ENCODE assay signal across 16 cellular contexts in the genomic region with DNA sequence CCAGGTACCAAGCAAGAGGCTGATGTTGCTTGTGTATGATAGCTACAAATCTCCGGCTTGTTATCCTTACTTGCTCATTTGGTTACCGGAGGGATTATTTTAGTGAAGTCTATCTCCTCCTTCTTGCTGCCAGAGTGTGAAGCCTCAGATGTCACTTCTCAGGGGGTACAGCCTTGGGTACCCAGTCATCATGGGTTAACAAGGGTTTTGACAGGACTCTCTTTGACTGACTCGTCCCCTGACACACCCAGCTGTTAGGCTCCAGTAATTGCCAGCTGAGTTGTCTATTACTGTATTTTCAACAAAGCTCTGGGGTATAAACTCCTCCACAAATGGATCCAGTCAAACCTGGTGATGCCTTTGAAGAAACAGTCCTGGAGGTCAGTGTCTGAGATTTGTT. TPM values are rescaled to one million over a fixed set of nuclear protein-coding genes. Genes with fewer than 3 reads are reported as not detected.
A peak's percentile ranks its signal among the peaks of the same experiment; 100 is the strongest.
DNase-seq lines count a peak whose midpoint lies in the region; ATAC-seq and TF ChIP-seq lines count a peak whose summit lies in the region.
"Had no signal": no experiment of that assay in that cellular context is flagged by ENCODE, and none has a peak within 500 bp of the region (broad histone marks: within the 10 kb centered on the region; RNA-seq: fewer than 3 reads in every experiment).

No MANE protein-coding gene starts in this region.

- no peaks in the 10 kb centered on the region for H3K9me3 ChIP-seq in T-helper 17 cell (ENCODE audit: control insufficient read depth, low read length, poor library complexity, severe bottlenecking)
- H3K9me3 ChIP-seq: A549, Caco-2 had no signal

- DNase-seq in activated CD8-positive, alpha-beta T cell treated with anti-CD3 and anti-CD28 coated beads for 36 hours, result peak; percentile 19
- DNase-seq in activated CD8-positive, alpha-beta T cell treated with anti-CD3 and anti-CD28 coated beads, Interleukin-2, amount 10 ng/mL, durations not matched to agents 7 days and 5 days, result no peak
- DNase-seq in T-helper 17 cell (no peak), glutamatergic neuron (no peak), Kasumi-1 (lab: John Stamatoyannopoulos, UW) (no peak), NCI-H2171 treated with DMSO at 0.1 percent for 48 hours (lab: John Stamatoyannopoulos, UW) (no peak), NCI-H1092 (lab: John Stamatoyannopoulos, UW) (no peak)
- no peak for DNase-seq in stimulated activated naive CD8-positive, alpha-beta T cell treated with anti-CD3 and anti-CD28 coated beads, Interleukin-15, amount 100 ng/mL, for 72 hours
- DNase-seq: Caco-2, HFFc6, KG1, MM.1S, NCI-H1930, NCI-H524 had no signal

- intact Hi-C loops in activated CD8-positive, alpha-beta T cell treated with anti-CD3 and anti-CD28 coated beads for 36 hours (cut with micrococcal nuclease), result no loop called here

- POLR2A ChIA-PET in activated CD8-positive, alpha-beta T cell treated with anti-CD3 and anti-CD28 coated beads for 36 hours (lab: Charles Lee), result interaction anchor here (1.6 kb wide), 1 partner anchor 39 kb away, joined by 3 read pairs; no protein-coding TSS in a partner anchor
- POLR2A ChIA-PET in activated CD8-positive, alpha-beta T cell treated with anti-CD3 and anti-CD28 coated beads, Interleukin-2, amount 10 ng/mL, durations not matched to agents 7 days and 5 days (lab: Charles Lee), result no interaction called here

- no peak overlapping the region for H3K4me3 Mint-ChIP-seq in activated CD8-positive, alpha-beta T cell treated with anti-CD3 and anti-CD28 coated beads for 36 hours
- no peak overlapping the region for H3K4me3 Mint-ChIP-seq in activated CD8-positive, alpha-beta T cell treated with anti-CD3 and anti-CD28 coated beads, Interleukin-2, amount 10 ng/mL, durations not matched to agents 7 days and 5 days
- H3K4me3 Mint-ChIP-seq in T-helper 17 cell, result no peak overlapping the region
- no peak overlapping the region for H3K4me3 Mint-ChIP-seq in glutamatergic neuron (ENCODE audit: unreplicated experiment)
- H3K4me3 Mint-ChIP-seq in stimulated activated naive CD8-positive, alpha-beta T cell treated with anti-CD3 and anti-CD28 coated beads, Interleukin-15, amount 100 ng/mL, for 72 hours, result peak overlapping the region; percentile 47 to 53
- H3K4me3 Mint-ChIP-seq: HFFc6 had no signal

- peaks cover 36% of the 10 kb centered on the region for H3K4me1 Mint-ChIP-seq in activated CD8-positive, alpha-beta T cell treated with anti-CD3 and anti-CD28 coated beads for 36 hours (ENCODE audit: low read depth)
- H3K4me1 Mint-ChIP-seq in activated CD8-positive, alpha-beta T cell treated with anti-CD3 and anti-CD28 coated beads, Interleukin-2, amount 10 ng/mL, durations not matched to agents 7 days and 5 days (ENCODE audit: low read depth), result peaks cover 34% of the 10 kb centered on the region
- H3K4me1 Mint-ChIP-seq in T-helper 17 cell, result peaks cover 20% of the 10 kb centered on the region
- H3K4me1 Mint-ChIP-seq in glutamatergic neuron (ENCODE audit: low read depth, unreplicated experiment), result peaks cover 8% of the 10 kb centered on the region
- H3K4me1 Mint-ChIP-seq in stimulated activated naive CD8-positive, alpha-beta T cell treated with anti-CD3 and anti-CD28 coated beads, Interleukin-15, amount 100 ng/mL, for 72 hours, result peaks cover 46% of the 10 kb centered on the region

- ATAC-seq in activated CD8-positive, alpha-beta T cell treated with anti-CD3 and anti-CD28 coated beads for 36 hours, result peak; percentile 28
- ATAC-seq in activated CD8-positive, alpha-beta T cell treated with anti-CD3 and anti-CD28 coated beads, Interleukin-2, amount 10 ng/mL, durations not matched to agents 7 days and 5 days, result no peak
- ATAC-seq in T-helper 17 cell, result no peak
- ATAC-seq in stimulated activated naive CD8-positive, alpha-beta T cell treated with anti-CD3 and anti-CD28 coated beads, Interleukin-15, amount 100 ng/mL, for 72 hours, result peak; percentile 63

- H3K27ac Mint-ChIP-seq in activated CD8-positive, alpha-beta T cell treated with anti-CD3 and anti-CD28 coated beads for 36 hours, result peak overlapping the region; percentile 44
- no peak overlapping the region for H3K27ac Mint-ChIP-seq in activated CD8-positive, alpha-beta T cell treated with anti-CD3 and anti-CD28 coated beads, Interleukin-2, amount 10 ng/mL, durations not matched to agents 7 days and 5 days
- H3K27ac Mint-ChIP-seq in T-helper 17 cell (peak overlapping the region; percentile 56), glutamatergic neuron (ENCODE audit: unreplicated experiment) (peak overlapping the region; percentile 15)
- peak overlapping the region; percentile 24 to 34 for H3K27ac Mint-ChIP-seq in stimulated activated naive CD8-positive, alpha-beta T cell treated with anti-CD3 and anti-CD28 coated beads, Interleukin-15, amount 100 ng/mL, for 72 hours
- H3K27ac Mint-ChIP-seq: HFFc6 had no signal

- H3K36me3 Mint-ChIP-seq in activated CD8-positive, alpha-beta T cell treated with anti-CD3 and anti-CD28 coated beads for 36 hours (ENCODE audit: low read depth), result no peaks in the 10 kb centered on the region
- H3K36me3 Mint-ChIP-seq in activated CD8-positive, alpha-beta T cell treated with anti-CD3 and anti-CD28 coated beads, Interleukin-2, amount 10 ng/mL, durations not matched to agents 7 days and 5 days (ENCODE audit: low read depth), result no peaks in the 10 kb centered on the region
- no peaks in the 10 kb centered on the region for H3K36me3 Mint-ChIP-seq in T-helper 17 cell (ENCODE audit: low read depth)
- peaks cover 9% of the 10 kb centered on the region for H3K36me3 Mint-ChIP-seq in glutamatergic neuron (ENCODE audit: unreplicated experiment)

- TF ChIP-seq CTCF in activated CD8-positive, alpha-beta T cell treated with anti-CD3 and anti-CD28 coated beads for 36 hours (IDR thresholded peaks at IDR 0.05), result no peak
- no peak for TF ChIP-seq CTCF in glutamatergic neuron (IDR thresholded peaks at IDR 0.05; ENCODE audit: partially characterized antibody, unreplicated experiment)

- CTCF ChIA-PET in activated CD8-positive, alpha-beta T cell treated with anti-CD3 and anti-CD28 coated beads for 36 hours (lab: Charles Lee), result interaction anchor here (1.3 to 3.1 kb wide), 3 partner anchors 8 to 69 kb away, joined by 4 to 12 read pairs (median 6); partner anchors contain the start of gene MRPL11
- CTCF ChIA-PET in activated CD8-positive, alpha-beta T cell treated with anti-CD3 and anti-CD28 coated beads, Interleukin-2, amount 10 ng/mL, durations not matched to agents 7 days and 5 days (lab: Charles Lee), result interaction anchor here (0.9 to 2.2 kb wide), 5 partner anchors 12 to 65 kb away, joined by 3 to 11 read pairs (median 4); partner anchors contain the start of genes MRPL11 and PELI3

- no peaks in the 10 kb centered on the region for H3K27me3 Mint-ChIP-seq in activated CD8-positive, alpha-beta T cell treated with anti-CD3 and anti-CD28 coated beads for 36 hours
- no peaks in the 10 kb centered on the region for H3K27me3 Mint-ChIP-seq in activated CD8-positive, alpha-beta T cell treated with anti-CD3 and anti-CD28 coated beads, Interleukin-2, amount 10 ng/mL, durations not matched to agents 7 days and 5 days (ENCODE audit: low read depth)
- peaks cover 7% of the 10 kb centered on the region for H3K27me3 Mint-ChIP-seq in T-helper 17 cell
- peaks cover 9% of the 10 kb centered on the region for H3K27me3 Mint-ChIP-seq in glutamatergic neuron (ENCODE audit: unreplicated experiment)
- H3K27me3 Mint-ChIP-seq in stimulated activated naive CD8-positive, alpha-beta T cell treated with anti-CD3 and anti-CD28 coated beads, Interleukin-15, amount 100 ng/mL, for 72 hours, result peaks cover 1% of the 10 kb centered on the region

- H3K9me3 Mint-ChIP-seq in activated CD8-positive, alpha-beta T cell treated with anti-CD3 and anti-CD28 coated beads for 36 hours, result no peaks in the 10 kb centered on the region
- H3K9me3 Mint-ChIP-seq in activated CD8-positive, alpha-beta T cell treated with anti-CD3 and anti-CD28 coated beads, Interleukin-2, amount 10 ng/mL, durations not matched to agents 7 days and 5 days (ENCODE audit: insufficient read depth), result no peaks in the 10 kb centered on the region
- peaks cover 3% of the 10 kb centered on the region for H3K9me3 Mint-ChIP-seq in glutamatergic neuron (ENCODE audit: unreplicated experiment)
- peaks cover 0 to 4% of the 10 kb centered on the region in 2 donors for H3K9me3 Mint-ChIP-seq in stimulated activated naive CD8-positive, alpha-beta T cell treated with anti-CD3 and anti-CD28 coated beads, Interleukin-15, amount 100 ng/mL, for 72 hours
- H3K9me3 Mint-ChIP-seq: HFFc6 had no signal

RNA-seq across cellular contexts. Expression of gene PELI3, which starts 11.9 kb away (rescaled TPM):
- 10 to 100 TPM in 1 of 2 experiments, 1 to 10 TPM in 1; 6.7 to 10.5 TPM for total RNA-seq in activated CD8-positive, alpha-beta T cell treated with anti-CD3 and anti-CD28 coated beads for 36 hours
- 1 to 10 TPM; 5.1 to 5.8 TPM for total RNA-seq in activated CD8-positive, alpha-beta T cell treated with anti-CD3 and anti-CD28 coated beads, Interleukin-2, amount 10 ng/mL, durations not matched to agents 7 days and 5 days
- total RNA-seq in T-helper 17 cell, result 10 to 100 TPM; 11.3 to 13.3 TPM
- total RNA-seq in glutamatergic neuron (ENCODE audit: unreplicated experiment), result 7.7 TPM

RNA-seq across cellular contexts. Expression of gene MRPL11, which starts 16.2 kb away (rescaled TPM):
- total RNA-seq in activated CD8-positive, alpha-beta T cell treated with anti-CD3 and anti-CD28 coated beads for 36 hours, result 100 to 1,000 TPM; 135 to 142 TPM
- total RNA-seq in activated CD8-positive, alpha-beta T cell treated with anti-CD3 and anti-CD28 coated beads, Interleukin-2, amount 10 ng/mL, durations not matched to agents 7 days and 5 days, result 100 to 1,000 TPM in 1 of 2 experiments, 10 to 100 TPM in 1; 93.7 to 100 TPM
- total RNA-seq in T-helper 17 cell (10 to 100 TPM; 30.1 to 31.1 TPM), glutamatergic neuron (ENCODE audit: unreplicated experiment) (27.5 TPM)

RNA-seq across cellular contexts. Expression of gene DPP3, which starts 25.4 kb away (rescaled TPM):
- 10 to 100 TPM; 72.4 to 75.8 TPM for total RNA-seq in activated CD8-positive, alpha-beta T cell treated with anti-CD3 and anti-CD28 coated beads for 36 hours
- total RNA-seq in activated CD8-positive, alpha-beta T cell treated with anti-CD3 and anti-CD28 coated beads, Interleukin-2, amount 10 ng/mL, durations not matched to agents 7 days and 5 days, result 10 to 100 TPM; 73.3 to 79.1 TPM
- total RNA-seq in T-helper 17 cell (10 to 100 TPM; 23.9 to 34.0 TPM), glutamatergic neuron (ENCODE audit: unreplicated experiment) (72.0 TPM)

RNA-seq across cellular contexts. Expression of gene NPAS4, which starts 34.0 kb away (rescaled TPM):
- total RNA-seq in activated CD8-positive, alpha-beta T cell treated with anti-CD3 and anti-CD28 coated beads for 36 hours, result under 1 TPM in 1 of 2 experiments, not detected in 1; 0.11 TPM
- total RNA-seq in activated CD8-positive, alpha-beta T cell treated with anti-CD3 and anti-CD28 coated beads, Interleukin-2, amount 10 ng/mL, durations not matched to agents 7 days and 5 days, result under 1 TPM; 0.18 to 0.34 TPM
- total RNA-seq in T-helper 17 cell (not detected), glutamatergic neuron (ENCODE audit: unreplicated experiment) (0.78 TPM)
- total RNA-seq: Caco-2, H4 had no signal

RNA-seq across cellular contexts. Expression of gene BBS1, which starts 55.6 kb away (rescaled TPM):
- total RNA-seq in activated CD8-positive, alpha-beta T cell treated with anti-CD3 and anti-CD28 coated beads for 36 hours, result 1 to 10 TPM; 7.7 to 7.9 TPM
- total RNA-seq in activated CD8-positive, alpha-beta T cell treated with anti-CD3 and anti-CD28 coated beads, Interleukin-2, amount 10 ng/mL, durations not matched to agents 7 days and 5 days, result 10 to 100 TPM; 10.6 to 14.0 TPM
- total RNA-seq in T-helper 17 cell (10 to 100 TPM; 15.2 to 16.4 TPM), glutamatergic neuron (ENCODE audit: unreplicated experiment) (37.3 TPM)

Comparison
In these comparisons a context has a peak if more than half of its experiments do, and no peak if none do; other contexts are left out.
1. ATAC-seq: peak in activated CD8-positive, alpha-beta T cell treated with anti-CD3 and anti-CD28 coated beads for 36 hours (single experiment) and stimulated activated naive CD8-positive, alpha-beta T cell treated with anti-CD3 and anti-CD28 coated beads, Interleukin-15, amount 100 ng/mL, for 72 hours (single experiment); none in activated CD8-positive, alpha-beta T cell treated with anti-CD3 and anti-CD28 coated beads, Interleukin-2, amount 10 ng/mL, durations not matched to agents 7 days and 5 days (single experiment) and T-helper 17 cell (single experiment).
2. H3K4me3 Mint-ChIP-seq: peak in stimulated activated naive CD8-positive, alpha-beta T cell treated with anti-CD3 and anti-CD28 coated beads, Interleukin-15, amount 100 ng/mL, for 72 hours (2 of 2); none in activated CD8-positive, alpha-beta T cell treated with anti-CD3 and anti-CD28 coated beads for 36 hours (single experiment), activated CD8-positive, alpha-beta T cell treated with anti-CD3 and anti-CD28 coated beads, Interleukin-2, amount 10 ng/mL, durations not matched to agents 7 days and 5 days (single experiment), T-helper 17 cell (single experiment) and glutamatergic neuron (single experiment).